Comparison of ENCODE assay signal across 26 cellular contexts in genomic region chr4:55979562-55979961, GRCh38. TPM values are rescaled to one million over a fixed set of nuclear protein-coding genes. Genes with fewer than 3 reads are reported as not detected.
DNase-seq lines count a peak whose midpoint lies in the region; ATAC-seq, FAIRE-seq and TF ChIP-seq lines count a peak whose summit lies in the region.
"Had no signal": no experiment of that assay in that cellular context is flagged by ENCODE, and none has a peak within 500 bp of the region (broad histone marks: within the 10 kb centered on the region; RNA-seq: fewer than 3 reads in every experiment).

No MANE protein-coding gene starts in this region.

- ATAC-seq in GM19452 (IDR thresholded peaks at IDR 0.05; ENCODE audit: unreplicated experiment) (peak; percentile 56), HG02938 (IDR thresholded peaks at IDR 0.05; ENCODE audit: unreplicated experiment) (peak; percentile 71), WTC11 (no peak), Right ventricle myocardium superior (ENCODE audit: poor library complexity) (no peak)
- ATAC-seq: A549; activated naive CD4-positive, alpha-beta T cell treated with anti-CD3 and anti-CD28 coated beads, Interleukin-2, amount 50 U/mL, for 72 hours; HepG2; Right ventricle myocardium inferior had no signal

- H3K27me3 Mint-ChIP-seq in WTC11 (ENCODE audit: low read depth): no peaks in the 10 kb centered on the region
- H3K27me3 Mint-ChIP-seq in activated naive CD4-positive, alpha-beta T cell treated with anti-CD3 and anti-CD28 coated beads for 36 hours (ENCODE audit: low read depth): no peaks in the 10 kb centered on the region
- H3K27me3 Mint-ChIP-seq: naive B cell had no signal

- no peaks in the 10 kb centered on the region for H3K4me1 Mint-ChIP-seq in WTC11
- peaks cover 8% of the 10 kb centered on the region for H3K4me1 Mint-ChIP-seq in activated naive CD4-positive, alpha-beta T cell treated with anti-CD3 and anti-CD28 coated beads for 36 hours (ENCODE audit: low read depth)
- H3K4me1 Mint-ChIP-seq: naive B cell had no signal

- H3K27ac Mint-ChIP-seq in WTC11: peak overlapping the region; percentile 57; the same call in 1 of the 2 replicates
- no peak overlapping the region for H3K27ac Mint-ChIP-seq in activated naive CD4-positive, alpha-beta T cell treated with anti-CD3 and anti-CD28 coated beads for 36 hours
- H3K27ac Mint-ChIP-seq: activated naive CD4-positive, alpha-beta T cell treated with anti-CD3 and anti-CD28 coated beads, Interleukin-2, amount 50 U/mL, for 72 hours; endodermal cell; naive B cell had no signal

- POLR2A ChIA-PET in WTC11 (lab: Charles Lee): no interaction called here

- no peak for TF ChIP-seq CTCF in WTC11 (IDR thresholded peaks at IDR 0.05)

- intact Hi-C loops in activated naive CD4-positive, alpha-beta T cell treated with anti-CD3 and anti-CD28 coated beads for 36 hours (cut with micrococcal nuclease): no loop called here
- intact Hi-C loops in Right ventricle myocardium superior (cut with DNase I): no loop called here

- FAIRE-seq in GM12892 (lab: Jason Lieb, UNC): peak; percentile 36
- FAIRE-seq: A549, frontal cortex, HepG2, urothelium cell line had no signal

- H3K36me3 Mint-ChIP-seq in WTC11: peaks cover 15% of the 10 kb centered on the region
- peaks cover 36% of the 10 kb centered on the region for H3K36me3 Mint-ChIP-seq in activated naive CD4-positive, alpha-beta T cell treated with anti-CD3 and anti-CD28 coated beads for 36 hours (ENCODE audit: low read depth)

- no peak overlapping the region for H3K4me3 Mint-ChIP-seq in WTC11
- no peak overlapping the region for H3K4me3 Mint-ChIP-seq in activated naive CD4-positive, alpha-beta T cell treated with anti-CD3 and anti-CD28 coated beads for 36 hours
- H3K4me3 Mint-ChIP-seq: endodermal cell, naive B cell had no signal

- DNase-seq in GM12892 (ENCODE audit: insufficient read length): no peak
- no peak for DNase-seq in WTC11 (ENCODE audit: low spot score)
- no peak for DNase-seq in SIG-M5 treated with dmso at 0.1 percent for 504 hours (lab: John Stamatoyannopoulos, UW; ENCODE audit: unreplicated experiment)
- DNase-seq in activated naive CD4-positive, alpha-beta T cell treated with anti-CD3 and anti-CD28 coated beads for 36 hours: no peak
- no peak for DNase-seq in NCI-H2227 treated with DMSO at 0.1 percent for 48 hours (lab: John Stamatoyannopoulos, UW)
- no peak for DNase-seq in Right ventricle myocardium superior
- DNase-seq: anterior cingulate cortex, cortex of kidney, endodermal cell, esophagus squamous epithelium, GDM1, H7, naive B cell, NCI-H1105, NCI-H2029, NCI-H774, OCI-M1, T-helper 9 cell had no signal

- TF ChIP-seq POLR2A in GM12892 (IDR thresholded peaks at IDR 0.05; ENCODE audit: low read depth, low read length): 0 out of 2 replicates have a peak, but pooled peaks have one; percentile 14

- CTCF ChIA-PET in WTC11 (lab: Charles Lee): no interaction called here
- CTCF ChIA-PET in activated naive CD4-positive, alpha-beta T cell treated with anti-CD3 and anti-CD28 coated beads for 36 hours (lab: Charles Lee): no interaction called here

- no peaks in the 10 kb centered on the region for H3K9me3 Mint-ChIP-seq in WTC11
- no peaks in the 10 kb centered on the region for H3K9me3 Mint-ChIP-seq in activated naive CD4-positive, alpha-beta T cell treated with anti-CD3 and anti-CD28 coated beads for 36 hours
- H3K9me3 Mint-ChIP-seq: activated naive CD4-positive, alpha-beta T cell treated with anti-CD3 and anti-CD28 coated beads, Interleukin-2, amount 50 U/mL, for 72 hours; endodermal cell; naive B cell had no signal

TF ChIP-seq in WTC11, 78 proteins besides CTCF, POLR2A, EP300 and RAD21:
- TF ChIP-seq TCF7 (CRISPR knock-in tag; IDR thresholded peaks at IDR 0.05; ENCODE audit: low read depth) (no peak), ESRRA (CRISPR knock-in tag; IDR thresholded peaks at IDR 0.05; ENCODE audit: borderline replicate concordance) (no peak), ETV6 (CRISPR knock-in tag; IDR thresholded peaks at IDR 0.05) (no peak), ZSCAN18 (CRISPR knock-in tag; IDR thresholded peaks at IDR 0.05) (no peak), SMAD4 (CRISPR knock-in tag; IDR thresholded peaks at IDR 0.05) (no peak), FOXJ3 (CRISPR knock-in tag; IDR thresholded peaks at IDR 0.05; ENCODE audit: borderline replicate concordance) (no peak)

RNA-seq across cellular contexts. Expression of gene CEP135, which starts 30.8 kb away (rescaled TPM):
- polyA plus RNA-seq in GM12892 (2012; ENCODE audit: missing spikeins): 11.0 TPM
- total RNA-seq in WTC11 (2021) (11.3 to 13.6 TPM (median 12.9 TPM) in 3 replicates), Right ventricle myocardium superior (2.8 TPM)
- 10 to 100 TPM; 18.6 to 19.4 TPM for total RNA-seq in activated naive CD4-positive, alpha-beta T cell treated with anti-CD3 and anti-CD28 coated beads for 36 hours

Comparison
In these comparisons a context has a peak if more than half of its experiments do, and no peak if none do; other contexts are left out.
1. ATAC-seq: peak in GM19452 (single experiment) and HG02938 (single experiment); none in WTC11 (single experiment) and Right ventricle myocardium superior (single experiment).